13 cellular contexts compared by ENCODE assay signal in the genomic region with DNA sequence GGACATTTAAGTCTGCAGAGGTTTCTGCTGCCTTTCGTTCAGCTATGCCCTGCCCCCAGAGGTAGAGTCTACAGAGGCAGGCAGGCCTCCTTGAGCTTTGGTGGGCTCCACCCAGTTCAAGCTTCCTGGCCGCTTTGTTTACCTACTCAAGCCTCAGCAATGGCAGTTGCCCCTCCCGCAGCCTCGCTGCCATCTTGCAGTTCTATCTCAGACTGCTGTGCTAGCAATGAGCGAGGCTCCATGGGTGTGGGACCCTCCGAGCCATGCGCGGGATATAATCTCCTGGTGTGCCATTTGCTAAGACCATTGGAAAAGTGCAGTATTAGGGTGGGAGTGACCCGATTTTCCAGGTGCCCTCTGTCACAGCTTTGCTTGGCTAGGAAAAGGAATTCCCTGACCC. TPM values are rescaled to one million over a fixed set of nuclear protein-coding genes. Genes with fewer than 3 reads are reported as not detected.
"Had no signal": no experiment of that assay in that cellular context is flagged by ENCODE, and none has a peak within 500 bp of the region (broad histone marks: within the 10 kb centered on the region; RNA-seq: fewer than 3 reads in every experiment).

No MANE protein-coding gene starts in this region.

RNA-seq across cellular contexts. Expression of a gene that starts 26.8 kb away (rescaled TPM):
- total RNA-seq: kidney epithelial cell, left colon, left lobe of liver, left ventricle myocardium inferior, left ventricle myocardium superior, liver, lower leg skin, mammary epithelial cell, mesenteric fat pad, mesothelial cell of epicardium, mononuclear cell, mucosa of descending colon, myocyte had no signal
